ENCODE assay signal across 1 cellular context in genomic region chr6:90493332-90493731, GRCh38.
TF ChIP-seq lines count a peak whose summit lies in the region.

No MANE protein-coding gene starts in this region.

TF ChIP-seq in K562, 482 proteins besides CTCF, POLR2A, EP300 and RAD21 (continued from another document and continues in another):
- TF ChIP-seq, protein P1, sequence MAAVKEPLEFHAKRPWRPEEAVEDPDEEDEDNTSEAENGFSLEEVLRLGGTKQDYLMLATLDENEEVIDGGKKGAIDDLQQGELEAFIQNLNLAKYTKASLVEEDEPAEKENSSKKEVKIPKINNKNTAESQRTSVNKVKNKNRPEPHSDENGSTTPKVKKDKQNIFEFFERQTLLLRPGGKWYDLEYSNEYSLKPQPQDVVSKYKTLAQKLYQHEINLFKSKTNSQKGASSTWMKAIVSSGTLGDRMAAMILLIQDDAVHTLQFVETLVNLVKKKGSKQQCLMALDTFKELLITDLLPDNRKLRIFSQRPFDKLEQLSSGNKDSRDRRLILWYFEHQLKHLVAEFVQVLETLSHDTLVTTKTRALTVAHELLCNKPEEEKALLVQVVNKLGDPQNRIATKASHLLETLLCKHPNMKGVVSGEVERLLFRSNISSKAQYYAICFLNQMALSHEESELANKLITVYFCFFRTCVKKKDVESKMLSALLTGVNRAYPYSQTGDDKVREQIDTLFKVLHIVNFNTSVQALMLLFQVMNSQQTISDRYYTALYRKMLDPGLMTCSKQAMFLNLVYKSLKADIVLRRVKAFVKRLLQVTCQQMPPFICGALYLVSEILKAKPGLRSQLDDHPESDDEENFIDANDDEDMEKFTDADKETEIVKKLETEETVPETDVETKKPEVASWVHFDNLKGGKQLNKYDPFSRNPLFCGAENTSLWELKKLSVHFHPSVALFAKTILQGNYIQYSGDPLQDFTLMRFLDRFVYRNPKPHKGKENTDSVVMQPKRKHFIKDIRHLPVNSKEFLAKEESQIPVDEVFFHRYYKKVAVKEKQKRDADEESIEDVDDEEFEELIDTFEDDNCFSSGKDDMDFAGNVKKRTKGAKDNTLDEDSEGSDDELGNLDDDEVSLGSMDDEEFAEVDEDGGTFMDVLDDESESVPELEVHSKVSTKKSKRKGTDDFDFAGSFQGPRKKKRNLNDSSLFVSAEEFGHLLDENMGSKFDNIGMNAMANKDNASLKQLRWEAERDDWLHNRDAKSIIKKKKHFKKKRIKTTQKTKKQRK (IDR thresholded peaks at IDR 0.05; ENCODE audit: borderline replicate concordance, low read depth, low read length) = no peak
- TF ChIP-seq, protein P2, sequence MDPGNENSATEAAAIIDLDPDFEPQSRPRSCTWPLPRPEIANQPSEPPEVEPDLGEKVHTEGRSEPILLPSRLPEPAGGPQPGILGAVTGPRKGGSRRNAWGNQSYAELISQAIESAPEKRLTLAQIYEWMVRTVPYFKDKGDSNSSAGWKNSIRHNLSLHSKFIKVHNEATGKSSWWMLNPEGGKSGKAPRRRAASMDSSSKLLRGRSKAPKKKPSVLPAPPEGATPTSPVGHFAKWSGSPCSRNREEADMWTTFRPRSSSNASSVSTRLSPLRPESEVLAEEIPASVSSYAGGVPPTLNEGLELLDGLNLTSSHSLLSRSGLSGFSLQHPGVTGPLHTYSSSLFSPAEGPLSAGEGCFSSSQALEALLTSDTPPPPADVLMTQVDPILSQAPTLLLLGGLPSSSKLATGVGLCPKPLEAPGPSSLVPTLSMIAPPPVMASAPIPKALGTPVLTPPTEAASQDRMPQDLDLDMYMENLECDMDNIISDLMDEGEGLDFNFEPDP (CRISPR knock-in tag; IDR thresholded peaks at IDR 0.05) = no peak
- TF ChIP-seq PTTG1 (tag; IDR thresholded peaks at IDR 0.05; ENCODE audit: low read depth) (no peak), POLR2G (IDR thresholded peaks at IDR 0.05; ENCODE audit: low read depth, low read length) (no peak), NR2C1 (IDR thresholded peaks at IDR 0.05) (no peak), NR2C1 (tag; IDR thresholded peaks at IDR 0.05) (no peak), THAP12 (CRISPR knock-in tag; IDR thresholded peaks at IDR 0.05) (no peak), PHB2 (IDR thresholded peaks at IDR 0.05; ENCODE audit: low read depth) (no peak), ATF6 (CRISPR knock-in tag; IDR thresholded peaks at IDR 0.05) (no peak), NCOA4 (IDR thresholded peaks at IDR 0.05; ENCODE audit: partially characterized antibody) (no peak), ELF1 (tag; IDR thresholded peaks at IDR 0.05) (no peak), ZBTB26 (CRISPR knock-in tag; IDR thresholded peaks at IDR 0.05) (no peak), CREM (IDR thresholded peaks at IDR 0.05; ENCODE audit: low read depth) (no peak), ZNF436 (CRISPR knock-in tag; IDR thresholded peaks at IDR 0.05) (no peak), E2F8 (IDR thresholded peaks at IDR 0.05; ENCODE audit: low read depth, partially characterized antibody) (no peak), ZNF253 (CRISPR knock-in tag; conservative IDR thresholded peaks at IDR 0.05) (no peak), NCOA1 (IDR thresholded peaks at IDR 0.05; ENCODE audit: low read depth) (peak; percentile 33; the same call in 1 of the 2 replicates), TAF7 (tag; IDR thresholded peaks at IDR 0.05) (no peak), HDAC8 (tag; IDR thresholded peaks at IDR 0.05) (no peak), NBN (IDR thresholded peaks at IDR 0.05; ENCODE audit: low read depth) (no peak), SNRNP70 (optimal IDR thresholded peaks at IDR 0.05; ENCODE audit: low read depth, low read length) (no peak), ZNF140 (CRISPR knock-in tag; IDR thresholded peaks at IDR 0.05) (no peak), RCOR1 (IDR thresholded peaks at IDR 0.05; ENCODE audit: borderline replicate concordance in 1 of 2, low read depth in 2 of 2, low read length in 2 of 2) (no peak), PRMT5 (CRISPR knock-in tag; IDR thresholded peaks at IDR 0.05) (no peak), HIVEP1 (CRISPR knock-in tag; IDR thresholded peaks at IDR 0.05) (no peak), FOSL1 (tag; conservative IDR thresholded peaks at IDR 0.05) (peak; percentile 69), TCF3 (CRISPR knock-in tag; IDR thresholded peaks at IDR 0.05) (peak; percentile 51; the same call in 1 of the 2 replicates), JUN (IDR thresholded peaks at IDR 0.05; ENCODE audit: borderline replicate concordance, low read depth, low read length) (no peak), JUN (CRISPR knock-in tag; IDR thresholded peaks at IDR 0.05; ENCODE audit: borderline replicate concordance) (no peak), TRIM24 (IDR thresholded peaks at IDR 0.05) (0 out of 4 replicates have a peak, but pooled peaks of 1 of the 2 experiments have one; percentile 40), ZC3H4 (CRISPR knock-in tag; IDR thresholded peaks at IDR 0.05; ENCODE audit: borderline replicate concordance) (no peak)
- TF ChIP-seq, protein P3, sequence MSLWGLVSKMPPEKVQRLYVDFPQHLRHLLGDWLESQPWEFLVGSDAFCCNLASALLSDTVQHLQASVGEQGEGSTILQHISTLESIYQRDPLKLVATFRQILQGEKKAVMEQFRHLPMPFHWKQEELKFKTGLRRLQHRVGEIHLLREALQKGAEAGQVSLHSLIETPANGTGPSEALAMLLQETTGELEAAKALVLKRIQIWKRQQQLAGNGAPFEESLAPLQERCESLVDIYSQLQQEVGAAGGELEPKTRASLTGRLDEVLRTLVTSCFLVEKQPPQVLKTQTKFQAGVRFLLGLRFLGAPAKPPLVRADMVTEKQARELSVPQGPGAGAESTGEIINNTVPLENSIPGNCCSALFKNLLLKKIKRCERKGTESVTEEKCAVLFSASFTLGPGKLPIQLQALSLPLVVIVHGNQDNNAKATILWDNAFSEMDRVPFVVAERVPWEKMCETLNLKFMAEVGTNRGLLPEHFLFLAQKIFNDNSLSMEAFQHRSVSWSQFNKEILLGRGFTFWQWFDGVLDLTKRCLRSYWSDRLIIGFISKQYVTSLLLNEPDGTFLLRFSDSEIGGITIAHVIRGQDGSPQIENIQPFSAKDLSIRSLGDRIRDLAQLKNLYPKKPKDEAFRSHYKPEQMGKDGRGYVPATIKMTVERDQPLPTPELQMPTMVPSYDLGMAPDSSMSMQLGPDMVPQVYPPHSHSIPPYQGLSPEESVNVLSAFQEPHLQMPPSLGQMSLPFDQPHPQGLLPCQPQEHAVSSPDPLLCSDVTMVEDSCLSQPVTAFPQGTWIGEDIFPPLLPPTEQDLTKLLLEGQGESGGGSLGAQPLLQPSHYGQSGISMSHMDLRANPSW (CRISPR knock-in tag; IDR thresholded peaks at IDR 0.05) = no peak
- TF ChIP-seq, protein P4, sequence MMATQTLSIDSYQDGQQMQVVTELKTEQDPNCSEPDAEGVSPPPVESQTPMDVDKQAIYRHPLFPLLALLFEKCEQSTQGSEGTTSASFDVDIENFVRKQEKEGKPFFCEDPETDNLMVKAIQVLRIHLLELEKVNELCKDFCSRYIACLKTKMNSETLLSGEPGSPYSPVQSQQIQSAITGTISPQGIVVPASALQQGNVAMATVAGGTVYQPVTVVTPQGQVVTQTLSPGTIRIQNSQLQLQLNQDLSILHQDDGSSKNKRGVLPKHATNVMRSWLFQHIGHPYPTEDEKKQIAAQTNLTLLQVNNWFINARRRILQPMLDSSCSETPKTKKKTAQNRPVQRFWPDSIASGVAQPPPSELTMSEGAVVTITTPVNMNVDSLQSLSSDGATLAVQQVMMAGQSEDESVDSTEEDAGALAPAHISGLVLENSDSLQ (IDR thresholded peaks at IDR 0.05) = peak; percentile 77
- TF ChIP-seq, protein P5, sequence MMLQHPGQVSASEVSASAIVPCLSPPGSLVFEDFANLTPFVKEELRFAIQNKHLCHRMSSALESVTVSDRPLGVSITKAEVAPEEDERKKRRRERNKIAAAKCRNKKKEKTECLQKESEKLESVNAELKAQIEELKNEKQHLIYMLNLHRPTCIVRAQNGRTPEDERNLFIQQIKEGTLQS (IDR thresholded peaks at IDR 0.05) = peak; percentile 22; the same call in 1 of the 2 replicates
- TF ChIP-seq, protein P5 (CRISPR knock-in tag; conservative IDR thresholded peaks at IDR 0.05) = no peak
- TF ChIP-seq, protein P6, sequence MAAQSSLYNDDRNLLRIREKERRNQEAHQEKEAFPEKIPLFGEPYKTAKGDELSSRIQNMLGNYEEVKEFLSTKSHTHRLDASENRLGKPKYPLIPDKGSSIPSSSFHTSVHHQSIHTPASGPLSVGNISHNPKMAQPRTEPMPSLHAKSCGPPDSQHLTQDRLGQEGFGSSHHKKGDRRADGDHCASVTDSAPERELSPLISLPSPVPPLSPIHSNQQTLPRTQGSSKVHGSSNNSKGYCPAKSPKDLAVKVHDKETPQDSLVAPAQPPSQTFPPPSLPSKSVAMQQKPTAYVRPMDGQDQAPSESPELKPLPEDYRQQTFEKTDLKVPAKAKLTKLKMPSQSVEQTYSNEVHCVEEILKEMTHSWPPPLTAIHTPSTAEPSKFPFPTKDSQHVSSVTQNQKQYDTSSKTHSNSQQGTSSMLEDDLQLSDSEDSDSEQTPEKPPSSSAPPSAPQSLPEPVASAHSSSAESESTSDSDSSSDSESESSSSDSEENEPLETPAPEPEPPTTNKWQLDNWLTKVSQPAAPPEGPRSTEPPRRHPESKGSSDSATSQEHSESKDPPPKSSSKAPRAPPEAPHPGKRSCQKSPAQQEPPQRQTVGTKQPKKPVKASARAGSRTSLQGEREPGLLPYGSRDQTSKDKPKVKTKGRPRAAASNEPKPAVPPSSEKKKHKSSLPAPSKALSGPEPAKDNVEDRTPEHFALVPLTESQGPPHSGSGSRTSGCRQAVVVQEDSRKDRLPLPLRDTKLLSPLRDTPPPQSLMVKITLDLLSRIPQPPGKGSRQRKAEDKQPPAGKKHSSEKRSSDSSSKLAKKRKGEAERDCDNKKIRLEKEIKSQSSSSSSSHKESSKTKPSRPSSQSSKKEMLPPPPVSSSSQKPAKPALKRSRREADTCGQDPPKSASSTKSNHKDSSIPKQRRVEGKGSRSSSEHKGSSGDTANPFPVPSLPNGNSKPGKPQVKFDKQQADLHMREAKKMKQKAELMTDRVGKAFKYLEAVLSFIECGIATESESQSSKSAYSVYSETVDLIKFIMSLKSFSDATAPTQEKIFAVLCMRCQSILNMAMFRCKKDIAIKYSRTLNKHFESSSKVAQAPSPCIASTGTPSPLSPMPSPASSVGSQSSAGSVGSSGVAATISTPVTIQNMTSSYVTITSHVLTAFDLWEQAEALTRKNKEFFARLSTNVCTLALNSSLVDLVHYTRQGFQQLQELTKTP (IDR thresholded peaks at IDR 0.05; ENCODE audit: low read depth in 1 of 2, partially characterized antibody in 2 of 2) = no peak
